2 cellular contexts compared by ENCODE assay signal in the genomic region with DNA sequence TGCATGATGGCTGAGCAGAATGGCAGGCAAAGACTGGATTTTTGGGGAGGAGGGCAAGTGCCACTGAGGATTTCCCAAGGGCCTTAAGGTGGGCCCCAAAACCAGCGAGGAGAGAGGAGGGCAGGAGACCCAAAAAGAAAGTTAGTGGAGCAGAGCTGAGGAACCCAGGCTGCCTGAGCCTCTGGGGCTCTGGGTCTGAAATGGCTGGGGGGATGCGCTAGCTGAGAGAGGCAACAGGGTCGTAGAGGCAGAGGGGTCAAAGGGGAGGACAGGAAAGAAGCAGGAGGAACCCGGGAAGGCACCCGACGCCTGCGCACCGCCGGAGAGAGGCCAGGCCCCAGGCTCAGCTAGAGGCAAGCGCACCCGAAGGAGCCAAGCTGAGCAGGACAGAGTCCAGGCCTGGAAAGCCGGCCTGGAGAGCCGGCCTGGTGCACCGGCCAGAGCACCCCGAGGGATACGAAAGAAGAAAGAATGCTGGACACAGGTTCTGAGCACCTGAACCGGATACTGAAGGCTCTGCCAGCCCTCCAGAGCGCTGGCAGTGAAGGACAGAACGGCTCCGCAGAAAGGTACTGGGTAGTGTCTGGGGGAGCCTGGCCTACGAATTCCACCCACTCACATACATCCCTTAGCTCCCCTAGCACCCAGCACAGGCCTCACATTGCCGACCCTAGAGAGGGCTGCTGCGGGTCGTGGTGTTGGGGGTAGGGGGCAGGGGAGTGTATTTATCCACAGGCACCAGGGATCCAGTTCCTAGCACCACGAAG.
TF ChIP-seq lines count a peak whose summit lies in the region.

No MANE protein-coding gene starts in this region.

TF ChIP-seq in SK-N-SH, 30 proteins besides CTCF, POLR2A, EP300 and RAD21 (continued from another document):
- TF ChIP-seq EZH2phosphoT487 (IDR thresholded peaks at IDR 0.05; ENCODE audit: borderline replicate concordance, low read depth) (no peak), ELF1 (IDR thresholded peaks at IDR 0.05) (no peak), MXI1 (IDR thresholded peaks at IDR 0.05; ENCODE audit: low read depth, low read length) (no peak), SMC3 (IDR thresholded peaks at IDR 0.05; ENCODE audit: low read depth, low read length) (no peak), FOSL2 (IDR thresholded peaks at IDR 0.05; ENCODE audit: borderline replicate concordance, low read depth) (no peak), NRF1 (IDR thresholded peaks at IDR 0.05; ENCODE audit: low read depth, low read length) (no peak), TCF12 (IDR thresholded peaks at IDR 0.05) (no peak), MEF2A (IDR thresholded peaks at IDR 0.05; ENCODE audit: borderline replicate concordance, low read depth) (no peak), CHD2 (IDR thresholded peaks at IDR 0.05; ENCODE audit: low read length, partially characterized antibody) (no peak), YY1 (IDR thresholded peaks at IDR 0.05; ENCODE audit: low read depth) (no peak), JUND (IDR thresholded peaks at IDR 0.05) (no peak)
- TF ChIP-seq, protein P1, sequence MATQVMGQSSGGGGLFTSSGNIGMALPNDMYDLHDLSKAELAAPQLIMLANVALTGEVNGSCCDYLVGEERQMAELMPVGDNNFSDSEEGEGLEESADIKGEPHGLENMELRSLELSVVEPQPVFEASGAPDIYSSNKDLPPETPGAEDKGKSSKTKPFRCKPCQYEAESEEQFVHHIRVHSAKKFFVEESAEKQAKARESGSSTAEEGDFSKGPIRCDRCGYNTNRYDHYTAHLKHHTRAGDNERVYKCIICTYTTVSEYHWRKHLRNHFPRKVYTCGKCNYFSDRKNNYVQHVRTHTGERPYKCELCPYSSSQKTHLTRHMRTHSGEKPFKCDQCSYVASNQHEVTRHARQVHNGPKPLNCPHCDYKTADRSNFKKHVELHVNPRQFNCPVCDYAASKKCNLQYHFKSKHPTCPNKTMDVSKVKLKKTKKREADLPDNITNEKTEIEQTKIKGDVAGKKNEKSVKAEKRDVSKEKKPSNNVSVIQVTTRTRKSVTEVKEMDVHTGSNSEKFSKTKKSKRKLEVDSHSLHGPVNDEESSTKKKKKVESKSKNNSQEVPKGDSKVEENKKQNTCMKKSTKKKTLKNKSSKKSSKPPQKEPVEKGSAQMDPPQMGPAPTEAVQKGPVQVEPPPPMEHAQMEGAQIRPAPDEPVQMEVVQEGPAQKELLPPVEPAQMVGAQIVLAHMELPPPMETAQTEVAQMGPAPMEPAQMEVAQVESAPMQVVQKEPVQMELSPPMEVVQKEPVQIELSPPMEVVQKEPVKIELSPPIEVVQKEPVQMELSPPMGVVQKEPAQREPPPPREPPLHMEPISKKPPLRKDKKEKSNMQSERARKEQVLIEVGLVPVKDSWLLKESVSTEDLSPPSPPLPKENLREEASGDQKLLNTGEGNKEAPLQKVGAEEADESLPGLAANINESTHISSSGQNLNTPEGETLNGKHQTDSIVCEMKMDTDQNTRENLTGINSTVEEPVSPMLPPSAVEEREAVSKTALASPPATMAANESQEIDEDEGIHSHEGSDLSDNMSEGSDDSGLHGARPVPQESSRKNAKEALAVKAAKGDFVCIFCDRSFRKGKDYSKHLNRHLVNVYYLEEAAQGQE (IDR thresholded peaks at IDR 0.05; ENCODE audit: low read depth, low read length): no peak

TF ChIP-seq in SK-N-SH treated with all-trans-retinoic acid at 6 μM for 48 hours, 23 proteins besides CTCF, POLR2A, EP300 and RAD21:
- TF ChIP-seq, protein P2, sequence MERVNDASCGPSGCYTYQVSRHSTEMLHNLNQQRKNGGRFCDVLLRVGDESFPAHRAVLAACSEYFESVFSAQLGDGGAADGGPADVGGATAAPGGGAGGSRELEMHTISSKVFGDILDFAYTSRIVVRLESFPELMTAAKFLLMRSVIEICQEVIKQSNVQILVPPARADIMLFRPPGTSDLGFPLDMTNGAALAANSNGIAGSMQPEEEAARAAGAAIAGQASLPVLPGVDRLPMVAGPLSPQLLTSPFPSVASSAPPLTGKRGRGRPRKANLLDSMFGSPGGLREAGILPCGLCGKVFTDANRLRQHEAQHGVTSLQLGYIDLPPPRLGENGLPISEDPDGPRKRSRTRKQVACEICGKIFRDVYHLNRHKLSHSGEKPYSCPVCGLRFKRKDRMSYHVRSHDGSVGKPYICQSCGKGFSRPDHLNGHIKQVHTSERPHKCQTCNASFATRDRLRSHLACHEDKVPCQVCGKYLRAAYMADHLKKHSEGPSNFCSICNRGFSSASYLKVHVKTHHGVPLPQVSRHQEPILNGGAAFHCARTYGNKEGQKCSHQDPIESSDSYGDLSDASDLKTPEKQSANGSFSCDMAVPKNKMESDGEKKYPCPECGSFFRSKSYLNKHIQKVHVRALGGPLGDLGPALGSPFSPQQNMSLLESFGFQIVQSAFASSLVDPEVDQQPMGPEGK (CRISPR knock-in tag; IDR thresholded peaks at IDR 0.05; ENCODE audit: borderline replicate concordance): no peak
- no peak for TF ChIP-seq ESRRG (CRISPR knock-in tag; IDR thresholded peaks at IDR 0.05)
- no peak for TF ChIP-seq ZNF8 (CRISPR knock-in tag; IDR thresholded peaks at IDR 0.05)
- TF ChIP-seq, protein P3, sequence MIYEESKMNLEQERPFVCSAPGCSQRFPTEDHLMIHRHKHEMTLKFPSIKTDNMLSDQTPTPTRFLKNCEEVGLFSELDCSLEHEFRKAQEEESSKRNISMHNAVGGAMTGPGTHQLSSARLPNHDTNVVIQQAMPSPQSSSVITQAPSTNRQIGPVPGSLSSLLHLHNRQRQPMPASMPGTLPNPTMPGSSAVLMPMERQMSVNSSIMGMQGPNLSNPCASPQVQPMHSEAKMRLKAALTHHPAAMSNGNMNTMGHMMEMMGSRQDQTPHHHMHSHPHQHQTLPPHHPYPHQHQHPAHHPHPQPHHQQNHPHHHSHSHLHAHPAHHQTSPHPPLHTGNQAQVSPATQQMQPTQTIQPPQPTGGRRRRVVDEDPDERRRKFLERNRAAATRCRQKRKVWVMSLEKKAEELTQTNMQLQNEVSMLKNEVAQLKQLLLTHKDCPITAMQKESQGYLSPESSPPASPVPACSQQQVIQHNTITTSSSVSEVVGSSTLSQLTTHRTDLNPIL (CRISPR knock-in tag; IDR thresholded peaks at IDR 0.05; ENCODE audit: low read depth): no peak
- TF ChIP-seq ISL1 (CRISPR knock-in tag; IDR thresholded peaks at IDR 0.05): no peak
- no peak for TF ChIP-seq SNAI2 (CRISPR knock-in tag; IDR thresholded peaks at IDR 0.05)
- no peak for TF ChIP-seq ZFP30 (CRISPR knock-in tag; IDR thresholded peaks at IDR 0.05)
